In genomic region chr14:50335389-50335788, GRCh38 we compare ENCODE assay signal across 1 cellular context.
TF ChIP-seq lines count a peak whose summit lies in the region.

No MANE protein-coding gene starts in this region.

TF ChIP-seq in HEK293, 187 proteins besides CTCF, POLR2A, EP300 and RAD21 (continued from another document):
- TF ChIP-seq, protein P1, sequence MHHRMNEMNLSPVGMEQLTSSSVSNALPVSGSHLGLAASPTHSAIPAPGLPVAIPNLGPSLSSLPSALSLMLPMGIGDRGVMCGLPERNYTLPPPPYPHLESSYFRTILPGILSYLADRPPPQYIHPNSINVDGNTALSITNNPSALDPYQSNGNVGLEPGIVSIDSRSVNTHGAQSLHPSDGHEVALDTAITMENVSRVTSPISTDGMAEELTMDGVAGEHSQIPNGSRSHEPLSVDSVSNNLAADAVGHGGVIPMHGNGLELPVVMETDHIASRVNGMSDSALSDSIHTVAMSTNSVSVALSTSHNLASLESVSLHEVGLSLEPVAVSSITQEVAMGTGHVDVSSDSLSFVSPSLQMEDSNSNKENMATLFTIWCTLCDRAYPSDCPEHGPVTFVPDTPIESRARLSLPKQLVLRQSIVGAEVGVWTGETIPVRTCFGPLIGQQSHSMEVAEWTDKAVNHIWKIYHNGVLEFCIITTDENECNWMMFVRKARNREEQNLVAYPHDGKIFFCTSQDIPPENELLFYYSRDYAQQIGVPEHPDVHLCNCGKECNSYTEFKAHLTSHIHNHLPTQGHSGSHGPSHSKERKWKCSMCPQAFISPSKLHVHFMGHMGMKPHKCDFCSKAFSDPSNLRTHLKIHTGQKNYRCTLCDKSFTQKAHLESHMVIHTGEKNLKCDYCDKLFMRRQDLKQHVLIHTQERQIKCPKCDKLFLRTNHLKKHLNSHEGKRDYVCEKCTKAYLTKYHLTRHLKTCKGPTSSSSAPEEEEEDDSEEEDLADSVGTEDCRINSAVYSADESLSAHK (tag by site-specific recombination; IDR thresholded peaks at IDR 0.05), result no peak
- peak; percentile 69 for TF ChIP-seq GLIS1 (tag by site-specific recombination; IDR thresholded peaks at IDR 0.05)
- no peak for TF ChIP-seq SP2 (tag by site-specific recombination; IDR thresholded peaks at IDR 0.05)
- no peak for TF ChIP-seq ZNF16 (tag by site-specific recombination; IDR thresholded peaks at IDR 0.05; ENCODE audit: low read depth)
- no peak for TF ChIP-seq ZNF214 (tag by site-specific recombination; IDR thresholded peaks at IDR 0.05; ENCODE audit: borderline replicate concordance)
TF ChIP-seq in HEK293: peak in this region for 9.
